Comparison of ENCODE assay signal across 8 cellular contexts in genomic region chr12:64083285-64084210, GRCh38.
DNase-seq lines count a peak whose midpoint lies in the region; ATAC-seq and TF ChIP-seq lines count a peak whose summit lies in the region.

No MANE protein-coding gene starts in this region.

- CTCF ChIA-PET in HEK293 (lab: Yijun Ruan, JAX): interaction anchor here (0.6 kb wide), 2 partner anchors 98 to 1889 kb away, joined by 3 read pairs; no protein-coding TSS in a partner anchor

- H3K79me2 ChIP-seq in hepatocyte: no peaks in the 10 kb centered on the region

- H4K20me1 ChIP-seq in hepatocyte (ENCODE audit: insufficient read depth, poor library complexity, severe bottlenecking): no peaks in the 10 kb centered on the region

- H3K4me1 ChIP-seq in HEK293 (ENCODE audit: control insufficient read depth, insufficient read depth, low read length): peaks cover 19% of the 10 kb centered on the region; the same call in 1 of the 2 replicates
- peaks cover 13% of the 10 kb centered on the region for H3K4me1 ChIP-seq in hepatocyte (ENCODE audit: insufficient read depth)

- WGBS in hepatocyte (ENCODE audit: low lambda C conversion rate, missing lambda C conversion rate): 49% methylated on average over 6 of the region's 6 CpGs

- peak; percentile 87 for DNase-seq in amniotic epithelial cell (ENCODE audit: low read depth)
- peak; percentile 81 for DNase-seq in hepatocyte (ENCODE audit: low spot score)
- peak; percentile 92 for DNase-seq in stromal cell of bone marrow (ENCODE audit: low read depth)
- DNase-seq in NCI-H1436 (lab: John Stamatoyannopoulos, UW): no peak

- TF ChIP-seq CTCF in HEK293 (tag by site-specific recombination; IDR thresholded peaks at IDR 0.05): no peak
- no peak for TF ChIP-seq CTCF in hepatocyte (IDR thresholded peaks at IDR 0.05; ENCODE audit: poor library complexity)

- H3K9me3 ChIP-seq in HEK293 (ENCODE audit: control insufficient read depth, insufficient read depth, low read depth, low read length) (no peaks in the 10 kb centered on the region), hepatocyte (ENCODE audit: low read depth) (no peaks in the 10 kb centered on the region)

- no peaks in the 10 kb centered on the region; a peak in 1 of 3 replicates for H3K36me3 ChIP-seq in HEK293 (ENCODE audit: control insufficient read depth in 2 of 2, insufficient read depth in 1 of 2, low read length in 2 of 2)
- H3K36me3 ChIP-seq in hepatocyte (replicated peaks; ENCODE audit: insufficient read depth, low read depth): no peaks in the 10 kb centered on the region

- peak overlapping the region; percentile 39 for H3K4me2 ChIP-seq in hepatocyte

- H2AFZ ChIP-seq in hepatocyte: no peak overlapping the region

- POLR2A ChIA-PET in HEK293 (lab: Yijun Ruan, JAX): interaction anchor here (0.5 kb wide), 1 partner anchor 14 kb away, joined by 4 read pairs; no protein-coding TSS in a partner anchor

- H3K27me3 ChIP-seq in hepatocyte: no peaks in the 10 kb centered on the region

- H3K9me2 ChIP-seq in hepatocyte (replicated peaks; ENCODE audit: insufficient read depth): no peaks in the 10 kb centered on the region

- H3K27ac ChIP-seq in HEK293 (ENCODE audit: extremely low read depth, low read depth, low read length): peak overlapping the region; percentile 68
- H3K27ac ChIP-seq in hepatocyte: peak overlapping the region; percentile 43

- ATAC-seq in HG02623 (IDR thresholded peaks at IDR 0.05; ENCODE audit: unreplicated experiment): no peak
- no peak for ATAC-seq in HG02759 (IDR thresholded peaks at IDR 0.05; ENCODE audit: unreplicated experiment)
- ATAC-seq in GM21526 (IDR thresholded peaks at IDR 0.05; ENCODE audit: low FRiP score, unreplicated experiment): no peak

- no peak overlapping the region for H3K4me3 ChIP-seq in HEK293 (ENCODE audit: low read depth, low read length)
- H3K4me3 ChIP-seq in hepatocyte: no peak overlapping the region

TF ChIP-seq in HEK293, 187 proteins besides CTCF, POLR2A, EP300 and RAD21 (continues in another document):
- peak; percentile 46; the same call in 1 of the 2 replicates for TF ChIP-seq OSR2 (tag by site-specific recombination; IDR thresholded peaks at IDR 0.05)
- no peak; the same call in 1 of the 2 replicates for TF ChIP-seq ZXDB (tag by site-specific recombination; IDR thresholded peaks at IDR 0.05)
- TF ChIP-seq ZNF549 (tag by site-specific recombination; IDR thresholded peaks at IDR 0.05): no peak
- no peak for TF ChIP-seq ZNF26 (tag by site-specific recombination; IDR thresholded peaks at IDR 0.05)
- no peak for TF ChIP-seq ZFP3 (tag by site-specific recombination; IDR thresholded peaks at IDR 0.05; ENCODE audit: low read depth)
- TF ChIP-seq ZBTB20 (tag by site-specific recombination; IDR thresholded peaks at IDR 0.05): peak; percentile 15; the same call in 1 of the 2 replicates
- TF ChIP-seq ZNF76 (tag by site-specific recombination; IDR thresholded peaks at IDR 0.05; ENCODE audit: borderline replicate concordance, low read depth): no peak
- no peak for TF ChIP-seq ZNF121 (tag by site-specific recombination; IDR thresholded peaks at IDR 0.05)
- 0 out of 2 replicates have a peak, but pooled peaks have one; percentile 4 for TF ChIP-seq ZBTB44 (tag by site-specific recombination; IDR thresholded peaks at IDR 0.05)
- TF ChIP-seq MEIS1 (CRISPR knock-in tag; IDR thresholded peaks at IDR 0.05; ENCODE audit: borderline replicate concordance): 0 out of 2 replicates have a peak, but pooled peaks have one; percentile 28
- no peak for TF ChIP-seq ZNF518A (tag by site-specific recombination; conservative IDR thresholded peaks at IDR 0.05; ENCODE audit: low read depth)
- TF ChIP-seq PRDM6 (tag by site-specific recombination; IDR thresholded peaks at IDR 0.05): peak; percentile 85
- TF ChIP-seq FEZF1 (tag by site-specific recombination; IDR thresholded peaks at IDR 0.05): peak; percentile 87
- TF ChIP-seq ZNF10 (tag by site-specific recombination; IDR thresholded peaks at IDR 0.05): peak; percentile 71
- TF ChIP-seq ZNF510 (tag by site-specific recombination; IDR thresholded peaks at IDR 0.05; ENCODE audit: insufficient replicate concordance): no peak
- no peak for TF ChIP-seq ZNF404 (tag by site-specific recombination; IDR thresholded peaks at IDR 0.05)
- TF ChIP-seq ZNF791 (tag by site-specific recombination; IDR thresholded peaks at IDR 0.05): no peak
- TF ChIP-seq PBX3 (CRISPR knock-in tag; IDR thresholded peaks at IDR 0.05): no peak
